Comparison of ENCODE assay signal across 15 cellular contexts in the genomic region with DNA sequence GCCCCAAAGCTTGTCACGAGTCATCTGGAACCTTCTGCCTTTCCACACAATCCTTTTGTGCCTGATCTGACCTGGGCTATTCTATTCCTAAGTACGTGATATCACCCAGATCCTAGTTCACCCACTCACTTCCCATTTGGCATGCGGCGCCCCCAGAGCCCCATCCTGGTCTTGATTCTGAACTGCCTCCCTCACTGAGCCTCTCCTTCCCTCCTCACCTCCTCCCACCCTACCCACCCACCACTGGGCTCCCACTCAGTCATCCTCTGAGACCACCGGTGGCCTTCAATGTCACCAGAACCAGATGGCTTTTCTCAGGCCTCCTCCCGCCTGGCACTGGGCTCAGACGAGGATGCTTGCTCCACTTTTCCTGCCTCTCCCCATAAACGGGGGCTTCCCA.
"Had no signal": no experiment of that assay in that cellular context is flagged by ENCODE, and none has a peak within 500 bp of the region (broad histone marks: within the 10 kb centered on the region; RNA-seq: fewer than 3 reads in every experiment).

No MANE protein-coding gene starts in this region.

- H3K4me3 Mint-ChIP-seq: activated naive CD8-positive, alpha-beta T cell; activated T-cell treated with anti-CD3 and anti-CD28 coated beads, Interleukin-2, amount 50 U/mL, for 72 hours had no signal

- H3K9me3 Mint-ChIP-seq: activated T-cell treated with anti-CD3 and anti-CD28 coated beads, Interleukin-2, amount 50 U/mL, for 72 hours had no signal

- H3K27me3 ChIP-seq: foreskin keratinocyte, pancreas, sigmoid colon, suprapubic skin had no signal

- H3K27ac Mint-ChIP-seq: activated naive CD8-positive, alpha-beta T cell; activated T-cell treated with anti-CD3 and anti-CD28 coated beads, Interleukin-2, amount 50 U/mL, for 72 hours had no signal

- H3K4me1 ChIP-seq: foreskin keratinocyte, sigmoid colon had no signal

- DNase-seq: activated CD4-positive, alpha-beta T cell treated with anti-CD3 and anti-CD28 coated beads, Interleukin-2, amount 50 U/mL, for 1 hour; activated effector memory CD4-positive, alpha-beta T cell treated with anti-CD3 and anti-CD28 coated beads, Interleukin-2, amount 50 U/mL, for 16 hours; activated T-cell treated with anti-CD3 and anti-CD28 coated beads, Interleukin-2, amount 50 U/mL, for 72 hours; amniotic stem cell; dermis blood vessel endothelial cell; foreskin keratinocyte; hippocampal formation; sigmoid colon; SK-N-SH; stimulated activated naive CD4-positive, alpha-beta T cell treated with Interleukin-2 at 50 U/mL for 16 hours; trophoblast cell had no signal

- H3K4me3 ChIP-seq: pancreas, sigmoid colon, suprapubic skin had no signal

- ATAC-seq: activated T-cell treated with anti-CD3 and anti-CD28 coated beads, Interleukin-2, amount 50 U/mL, for 72 hours; foreskin keratinocyte; pancreas had no signal

- H3K9ac ChIP-seq: SK-N-SH had no signal

- H3K9me3 ChIP-seq: pancreas, sigmoid colon, SK-N-SH, suprapubic skin had no signal

- H3K27me3 Mint-ChIP-seq: activated naive CD8-positive, alpha-beta T cell had no signal

- H3K27ac ChIP-seq: epithelial cell of prostate, foreskin keratinocyte, pancreas, sigmoid colon, suprapubic skin had no signal

- H3K4me2 ChIP-seq: SK-N-SH had no signal

- H3K36me3 Mint-ChIP-seq: activated naive CD8-positive, alpha-beta T cell had no signal
